ENCODE assay signal across 8 cellular contexts in the genomic region with DNA sequence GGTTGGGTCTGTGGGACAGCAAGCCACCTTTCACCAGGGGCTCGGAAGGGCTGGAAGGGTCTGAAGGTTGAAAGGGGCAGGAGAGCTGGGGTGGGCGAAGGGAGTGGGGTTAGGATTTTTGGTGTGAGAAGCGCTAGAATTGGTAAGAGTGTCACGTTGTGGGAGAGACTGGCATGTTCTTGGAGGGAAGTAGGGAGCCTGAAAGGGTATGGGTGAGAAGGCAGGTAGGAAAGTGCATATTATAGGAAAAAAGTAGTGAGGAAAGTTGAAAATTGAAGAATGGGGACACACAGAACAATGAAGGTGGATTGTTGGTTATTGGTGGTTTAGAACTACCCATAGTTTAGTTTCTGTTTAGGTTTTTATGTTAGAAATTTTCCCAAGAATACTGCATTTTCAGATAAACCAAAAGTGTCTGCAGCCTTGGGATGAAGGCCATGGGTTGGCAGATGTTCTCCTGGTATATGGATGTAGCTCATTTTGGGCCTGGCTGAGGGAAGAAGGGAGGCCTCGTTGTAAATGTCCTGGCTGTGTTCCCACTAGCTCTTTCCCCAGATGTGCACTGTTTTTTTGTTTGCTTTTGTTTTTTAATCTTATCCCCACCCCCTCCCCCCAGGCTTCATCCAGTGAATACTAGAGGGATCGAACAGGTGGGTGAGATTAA. TPM values are rescaled to one million over a fixed set of nuclear protein-coding genes. Genes with fewer than 3 reads are reported as not detected.
DNase-seq lines count a peak whose midpoint lies in the region; TF ChIP-seq lines count a peak whose summit lies in the region.

No MANE protein-coding gene starts in this region.

- peak overlapping the region; percentile 45 for H3K27ac Mint-ChIP-seq in activated CD4-positive, alpha-beta memory T cell treated with anti-CD3 and anti-CD28 coated beads, Interleukin-2, amount 10 ng/mL, durations not matched to agents 7 days and 5 days

- H3K27me3 ChIP-seq in iPS DF 6.9 (ENCODE audit: control insufficient read depth, insufficient read depth, low read length) = no peaks in the 10 kb centered on the region
- no peaks in the 10 kb centered on the region for H3K27me3 ChIP-seq in stomach

- H3K36me3 Mint-ChIP-seq in activated CD4-positive, alpha-beta memory T cell treated with anti-CD3 and anti-CD28 coated beads, Interleukin-2, amount 10 ng/mL, durations not matched to agents 7 days and 5 days (ENCODE audit: low read depth) = peaks cover 22% of the 10 kb centered on the region

- no peaks in the 10 kb centered on the region for H3K9me3 ChIP-seq in iPS DF 6.9 (ENCODE audit: control insufficient read depth, insufficient read depth, low read length)
- H3K9me3 ChIP-seq in stomach = no peaks in the 10 kb centered on the region

- H3K27me3 Mint-ChIP-seq in activated CD4-positive, alpha-beta memory T cell treated with anti-CD3 and anti-CD28 coated beads, Interleukin-2, amount 10 ng/mL, durations not matched to agents 7 days and 5 days = no peaks in the 10 kb centered on the region

- no peak for TF ChIP-seq POLR2A in stomach (IDR thresholded peaks at IDR 0.05)

- H3K27ac ChIP-seq in iPS DF 6.9 (ENCODE audit: low read length) = no peak overlapping the region
- peak overlapping the region in 4 of 5 donors; percentile 90 to 95 (median 92) for H3K27ac ChIP-seq in stomach

- peak overlapping the region; percentile 70; the same call in 1 of the 2 replicates for H3K4me3 ChIP-seq in iPS DF 6.9 (ENCODE audit: low read length)
- peak overlapping the region; percentile 77 to 92 (median 84) for H3K4me3 ChIP-seq in stomach

- no peaks in the 10 kb centered on the region for H3K9me3 Mint-ChIP-seq in activated CD4-positive, alpha-beta memory T cell treated with anti-CD3 and anti-CD28 coated beads, Interleukin-2, amount 10 ng/mL, durations not matched to agents 7 days and 5 days

- H3K36me3 ChIP-seq in iPS DF 6.9 (ENCODE audit: control insufficient read depth, insufficient read depth, low read length) = no peaks in the 10 kb centered on the region
- peaks cover 6 to 14% (median 9%) of the 10 kb centered on the region in 4 donors for H3K36me3 ChIP-seq in stomach

- POLR2A ChIA-PET in activated CD4-positive, alpha-beta memory T cell treated with anti-CD3 and anti-CD28 coated beads, Interleukin-2, amount 10 ng/mL, durations not matched to agents 7 days and 5 days (lab: Charles Lee) = interaction anchor here (1.1 to 5.7 kb wide), 5 partner anchors 12 to 106 kb away, joined by 3 to 51 read pairs (median 4); partner anchors contain the start of genes TCEANC2, TMEM59 and YIPF1

- intact Hi-C loops in stomach (cut with DNase I; ENCODE audit: low total_unique reads) = loop anchor here (5.0 kb wide), 2 partner anchors 55 to 70 kb away; partner anchors contain the start of gene DIO1

- CTCF ChIA-PET in activated CD4-positive, alpha-beta memory T cell treated with anti-CD3 and anti-CD28 coated beads, Interleukin-2, amount 10 ng/mL, durations not matched to agents 7 days and 5 days (lab: Charles Lee) = interaction anchor here (0.7 to 4.9 kb wide), 10 partner anchors 9 to 106 kb away, joined by 3 to 41 read pairs (median 4); partner anchors contain the start of genes TCEANC2, TMEM59 and YIPF1

- WGBS in iPS DF 6.9 (ENCODE audit: insufficient coverage, insufficient read length) = 100% methylated on average over 2 of the region's 6 CpGs
- 44 to 59% (median 48%) methylated on average over 6 of the region's 6 CpGs for WGBS in stomach, 5 donors

- no peaks in the 10 kb centered on the region; the same call in 1 of the 2 replicates for H3K4me1 ChIP-seq in iPS DF 6.9 (ENCODE audit: control insufficient read depth, insufficient read depth, low read length)
- H3K4me1 ChIP-seq in stomach = peaks cover 19 to 75% (median 62%) of the 10 kb centered on the region in 4 donors

- H3K4me3 Mint-ChIP-seq in activated CD4-positive, alpha-beta memory T cell treated with anti-CD3 and anti-CD28 coated beads, Interleukin-2, amount 10 ng/mL, durations not matched to agents 7 days and 5 days = peak overlapping the region; percentile 71

- DNase-seq in NCI-H524 (lab: John Stamatoyannopoulos, UW) (peak; percentile 4 to 16), NCI-H524 treated with DMSO at 0.1 percent for 48 hours (lab: John Stamatoyannopoulos, UW) (no peak), iPS DF 6.9 (ENCODE audit: low read depth, low spot score) (no peak), stomach (no peak), putamen (ENCODE audit: low spot score) (no peak), kidney glomerular epithelial cell (lab: John Stamatoyannopoulos, UW) (no peak), GM19238 (ENCODE audit: insufficient read length, low spot score) (no peak)
- no peak for DNase-seq in activated CD4-positive, alpha-beta memory T cell treated with anti-CD3 and anti-CD28 coated beads, Interleukin-2, amount 10 ng/mL, durations not matched to agents 7 days and 5 days

- peaks cover 50% of the 10 kb centered on the region for H3K4me1 Mint-ChIP-seq in activated CD4-positive, alpha-beta memory T cell treated with anti-CD3 and anti-CD28 coated beads, Interleukin-2, amount 10 ng/mL, durations not matched to agents 7 days and 5 days

- TF ChIP-seq CTCF in stomach (IDR thresholded peaks at IDR 0.05) = no peak

- TF ChIP-seq EP300 in stomach (IDR thresholded peaks at IDR 0.05) = no peak

RNA-seq across cellular contexts. Expression of gene LRRC42, which starts 1.2 kb away (rescaled TPM):
- 10 to 100 TPM; 19.9 to 20.8 TPM for total RNA-seq in activated CD4-positive, alpha-beta memory T cell treated with anti-CD3 and anti-CD28 coated beads, Interleukin-2, amount 10 ng/mL, durations not matched to agents 7 days and 5 days
- 10 to 100 TPM in 2 of 5 donors, 1 to 10 TPM in 3; 2.9 to 23.5 (median 9.4) TPM for total RNA-seq in stomach
- 10 to 100 TPM; 11.7 to 18.6 (median 17.3) TPM for polyA plus RNA-seq in stomach

RNA-seq across cellular contexts. Expression of gene IFT25, which starts 1.8 kb away (rescaled TPM):
- total RNA-seq in activated CD4-positive, alpha-beta memory T cell treated with anti-CD3 and anti-CD28 coated beads, Interleukin-2, amount 10 ng/mL, durations not matched to agents 7 days and 5 days = 10 to 100 TPM; 60.2 to 63.2 TPM
- total RNA-seq in stomach = 10 to 100 TPM in 4 of 5 donors, 1 to 10 TPM in 1; 5.8 to 71.2 (median 43.3) TPM
- 10 to 100 TPM; 38.2 to 45.2 (median 38.4) TPM for polyA plus RNA-seq in stomach

RNA-seq across cellular contexts. Expression of gene DIO1, which starts 53.3 kb away (rescaled TPM):
- not detected for total RNA-seq in activated CD4-positive, alpha-beta memory T cell treated with anti-CD3 and anti-CD28 coated beads, Interleukin-2, amount 10 ng/mL, durations not matched to agents 7 days and 5 days
- not detected for total RNA-seq in stomach
- polyA plus RNA-seq in stomach = not detected

RNA-seq across cellular contexts. Expression of gene YIPF1, which starts 57.7 kb away (rescaled TPM):
- 10 to 100 TPM; 17.8 to 19.7 TPM for total RNA-seq in activated CD4-positive, alpha-beta memory T cell treated with anti-CD3 and anti-CD28 coated beads, Interleukin-2, amount 10 ng/mL, durations not matched to agents 7 days and 5 days
- total RNA-seq in stomach = 10 to 100 TPM in 4 of 5 donors, 1 to 10 TPM in 1; 7.6 to 44.3 (median 14.1) TPM
- polyA plus RNA-seq in stomach = 10 to 100 TPM; 23.3 to 29.9 (median 26.1) TPM

Comparison
In these comparisons a context has a peak if more than half of its experiments do, and no peak if none do; other contexts are left out.
1. DNase-seq: peak in NCI-H524 (2 of 2); none in NCI-H524 treated with DMSO at 0.1 percent for 48 hours (single experiment), activated CD4-positive, alpha-beta memory T cell treated with anti-CD3 and anti-CD28 coated beads, Interleukin-2, amount 10 ng/mL, durations not matched to agents 7 days and 5 days (single experiment), iPS DF 6.9 (single experiment), stomach (single experiment), putamen (single experiment), kidney glomerular epithelial cell (single experiment) and GM19238 (single experiment).